1 cellular context compared by ENCODE assay signal in genomic region chr9:124506931-124507879, GRCh38.
A peak's percentile ranks its signal among the peaks of the same experiment; 100 is the strongest.
TF ChIP-seq lines count a peak whose summit lies in the region.

Gene NR5A1, minus strand, starts transcription at chr9:124507399. Its CDS starts 4,004 bp downstream, at chr9:124503395.

TF ChIP-seq in HepG2, 621 proteins besides CTCF, POLR2A, EP300 and RAD21 (continued from another document and continues in another):
- TF ChIP-seq, protein P1, sequence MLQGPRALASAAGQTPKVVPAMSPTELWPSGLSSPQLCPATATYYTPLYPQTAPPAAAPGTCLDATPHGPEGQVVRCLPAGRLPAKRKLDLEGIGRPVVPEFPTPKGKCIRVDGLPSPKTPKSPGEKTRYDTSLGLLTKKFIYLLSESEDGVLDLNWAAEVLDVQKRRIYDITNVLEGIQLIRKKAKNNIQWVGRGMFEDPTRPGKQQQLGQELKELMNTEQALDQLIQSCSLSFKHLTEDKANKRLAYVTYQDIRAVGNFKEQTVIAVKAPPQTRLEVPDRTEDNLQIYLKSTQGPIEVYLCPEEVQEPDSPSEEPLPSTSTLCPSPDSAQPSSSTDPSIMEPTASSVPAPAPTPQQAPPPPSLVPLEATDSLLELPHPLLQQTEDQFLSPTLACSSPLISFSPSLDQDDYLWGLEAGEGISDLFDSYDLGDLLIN (CRISPR knock-in tag; IDR thresholded peaks at IDR 0.05; ENCODE audit: borderline replicate concordance), result no peak
- TF ChIP-seq ZNF17 (CRISPR knock-in tag; IDR thresholded peaks at IDR 0.05) (no peak), ZMAT5 (CRISPR knock-in tag; IDR thresholded peaks at IDR 0.05; ENCODE audit: borderline replicate concordance, low read depth) (no peak), ZBTB38 (CRISPR knock-in tag; IDR thresholded peaks at IDR 0.05) (peak; percentile 96), BATF2 (CRISPR knock-in tag; IDR thresholded peaks at IDR 0.05) (0 out of 2 replicates have a peak, but pooled peaks have one; percentile 79), FOSL2 (CRISPR knock-in tag; IDR thresholded peaks at IDR 0.05) (peak; percentile 36), ZMYM2 (CRISPR knock-in tag; IDR thresholded peaks at IDR 0.05) (0 out of 2 replicates have a peak, but pooled peaks have one; percentile 30), ATF6 (CRISPR knock-in tag; conservative IDR thresholded peaks at IDR 0.05) (no peak), ZNF619 (CRISPR knock-in tag; IDR thresholded peaks at IDR 0.05) (no peak), GABPB1 (CRISPR knock-in tag; IDR thresholded peaks at IDR 0.05) (peak; percentile 85), ZNF331 (CRISPR knock-in tag; IDR thresholded peaks at IDR 0.05) (peak; percentile 75; the same call in 1 of the 2 replicates), FUBP1 (CRISPR knock-in tag; IDR thresholded peaks at IDR 0.05; ENCODE audit: borderline replicate concordance) (no peak; the same call in 1 of the 2 replicates), ZC3H4 (CRISPR knock-in tag; IDR thresholded peaks at IDR 0.05; ENCODE audit: borderline replicate concordance) (no peak; the same call in none of the 2 replicates), ZNF709 (CRISPR knock-in tag; IDR thresholded peaks at IDR 0.05) (peak; percentile 69), CAMTA2 (CRISPR knock-in tag; IDR thresholded peaks at IDR 0.05; ENCODE audit: borderline replicate concordance) (no peak), RORA (CRISPR knock-in tag; IDR thresholded peaks at IDR 0.05) (no peak), PLRG1 (conservative IDR thresholded peaks at IDR 0.05) (no peak), ZNF816 (CRISPR knock-in tag; IDR thresholded peaks at IDR 0.05; ENCODE audit: borderline replicate concordance) (no peak; the same call in 1 of the 2 replicates), ZNF747 (CRISPR knock-in tag; IDR thresholded peaks at IDR 0.05; ENCODE audit: borderline replicate concordance) (peak; percentile 46; the same call in 1 of the 2 replicates), ZSCAN21 (CRISPR knock-in tag; IDR thresholded peaks at IDR 0.05; ENCODE audit: borderline replicate concordance) (peak; percentile 60; the same call in 1 of the 2 replicates), XRCC5 (optimal IDR thresholded peaks at IDR 0.05; ENCODE audit: low read length) (peak; percentile 33), TCF7 (IDR thresholded peaks at IDR 0.05; ENCODE audit: low read depth) (no peak), ZNF83 (CRISPR knock-in tag; IDR thresholded peaks at IDR 0.05; ENCODE audit: borderline replicate concordance) (peak; percentile 89), ZNF652 (CRISPR knock-in tag; IDR thresholded peaks at IDR 0.05; ENCODE audit: borderline replicate concordance, low read depth) (no peak), ZNF766 (CRISPR knock-in tag; IDR thresholded peaks at IDR 0.05; ENCODE audit: borderline replicate concordance) (0 out of 2 replicates have a peak, but pooled peaks have one; percentile 19), HHEX (CRISPR knock-in tag; IDR thresholded peaks at IDR 0.05) (no peak), NCOA1 (CRISPR knock-in tag; IDR thresholded peaks at IDR 0.05) (no peak), IKZF4 (CRISPR knock-in tag; IDR thresholded peaks at IDR 0.05; ENCODE audit: borderline replicate concordance, low read depth, not compliant biosample characterization) (peak; percentile 77), MAZ (IDR thresholded peaks at IDR 0.05; ENCODE audit: borderline replicate concordance, low read depth, low read length) (no peak), MAZ (CRISPR knock-in tag; IDR thresholded peaks at IDR 0.05; ENCODE audit: low read depth) (0 out of 2 replicates have a peak, but pooled peaks have one; percentile 53), TOPORS (CRISPR knock-in tag; IDR thresholded peaks at IDR 0.05) (no peak; the same call in 1 of the 2 replicates), ZNF441 (CRISPR knock-in tag; IDR thresholded peaks at IDR 0.05; ENCODE audit: borderline replicate concordance) (no peak; the same call in 1 of the 2 replicates), KMT2B (CRISPR knock-in tag; IDR thresholded peaks at IDR 0.05) (peak; percentile 35; the same call in 1 of the 2 replicates), FOXM1 (CRISPR knock-in tag; IDR thresholded peaks at IDR 0.05) (no peak), ZNF326 (CRISPR knock-in tag; IDR thresholded peaks at IDR 0.05; ENCODE audit: borderline replicate concordance) (no peak), EED (CRISPR knock-in tag; IDR thresholded peaks at IDR 0.05) (no peak; the same call in 1 of the 2 replicates), NFIB (CRISPR knock-in tag; IDR thresholded peaks at IDR 0.05; ENCODE audit: borderline replicate concordance) (no peak), ZSCAN30 (CRISPR knock-in tag; IDR thresholded peaks at IDR 0.05) (no peak), ZNF234 (CRISPR knock-in tag; conservative IDR thresholded peaks at IDR 0.05) (no peak), SRF (IDR thresholded peaks at IDR 0.05; ENCODE audit: low read depth, low read length) (no peak), ZNF460 (CRISPR knock-in tag; IDR thresholded peaks at IDR 0.05; ENCODE audit: borderline replicate concordance) (no peak), NRL (CRISPR knock-in tag; IDR thresholded peaks at IDR 0.05; ENCODE audit: borderline replicate concordance) (peak; percentile 72), ZNF790 (CRISPR knock-in tag; IDR thresholded peaks at IDR 0.05; ENCODE audit: borderline replicate concordance) (no peak), BRCA1 (CRISPR knock-in tag; IDR thresholded peaks at IDR 0.05) (peak; percentile 83; the same call in 1 of the 2 replicates), FOSL1 (CRISPR knock-in tag; IDR thresholded peaks at IDR 0.05; ENCODE audit: borderline replicate concordance) (no peak), MED1 (CRISPR knock-in tag; IDR thresholded peaks at IDR 0.05) (peak; percentile 39), TP53 (CRISPR knock-in tag; conservative IDR thresholded peaks at IDR 0.05) (no peak), SP140L (CRISPR knock-in tag; IDR thresholded peaks at IDR 0.05; ENCODE audit: borderline replicate concordance) (no peak)
- TF ChIP-seq, protein P2, sequence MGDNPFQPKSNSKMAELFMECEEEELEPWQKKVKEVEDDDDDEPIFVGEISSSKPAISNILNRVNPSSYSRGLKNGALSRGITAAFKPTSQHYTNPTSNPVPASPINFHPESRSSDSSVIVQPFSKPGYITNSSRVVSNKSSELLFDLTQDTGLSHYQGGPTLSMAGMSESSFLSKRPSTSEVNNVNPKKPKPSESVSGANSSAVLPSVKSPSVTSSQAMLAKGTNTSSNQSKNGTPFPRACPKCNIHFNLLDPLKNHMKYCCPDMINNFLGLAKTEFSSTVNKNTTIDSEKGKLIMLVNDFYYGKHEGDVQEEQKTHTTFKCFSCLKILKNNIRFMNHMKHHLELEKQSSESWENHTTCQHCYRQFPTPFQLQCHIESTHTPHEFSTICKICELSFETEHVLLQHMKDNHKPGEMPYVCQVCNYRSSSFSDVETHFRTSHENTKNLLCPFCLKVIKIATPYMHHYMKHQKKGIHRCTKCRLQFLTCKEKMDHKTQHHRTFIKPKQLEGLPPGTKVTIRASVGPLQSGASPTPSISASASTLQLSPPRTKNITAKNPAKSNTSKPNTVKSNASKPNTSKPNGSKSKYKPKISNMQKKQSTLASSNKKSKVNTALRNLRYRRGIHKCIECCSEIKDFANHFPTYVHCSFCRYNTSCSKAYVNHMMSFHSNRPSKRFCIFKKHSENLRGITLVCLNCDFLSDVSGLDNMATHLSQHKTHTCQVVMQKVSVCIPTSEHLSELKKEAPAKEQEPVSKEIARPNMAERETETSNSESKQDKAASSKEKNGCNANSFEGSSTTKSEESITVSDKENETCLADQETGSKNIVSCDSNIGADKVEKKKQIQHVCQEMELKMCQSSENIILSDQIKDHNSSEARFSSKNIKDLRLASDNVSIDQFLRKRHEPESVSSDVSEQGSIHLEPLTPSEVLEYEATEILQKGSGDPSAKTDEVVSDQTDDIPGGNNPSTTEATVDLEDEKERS (CRISPR knock-in tag; IDR thresholded peaks at IDR 0.05), result peak; percentile 70
- TF ChIP-seq, protein P3, sequence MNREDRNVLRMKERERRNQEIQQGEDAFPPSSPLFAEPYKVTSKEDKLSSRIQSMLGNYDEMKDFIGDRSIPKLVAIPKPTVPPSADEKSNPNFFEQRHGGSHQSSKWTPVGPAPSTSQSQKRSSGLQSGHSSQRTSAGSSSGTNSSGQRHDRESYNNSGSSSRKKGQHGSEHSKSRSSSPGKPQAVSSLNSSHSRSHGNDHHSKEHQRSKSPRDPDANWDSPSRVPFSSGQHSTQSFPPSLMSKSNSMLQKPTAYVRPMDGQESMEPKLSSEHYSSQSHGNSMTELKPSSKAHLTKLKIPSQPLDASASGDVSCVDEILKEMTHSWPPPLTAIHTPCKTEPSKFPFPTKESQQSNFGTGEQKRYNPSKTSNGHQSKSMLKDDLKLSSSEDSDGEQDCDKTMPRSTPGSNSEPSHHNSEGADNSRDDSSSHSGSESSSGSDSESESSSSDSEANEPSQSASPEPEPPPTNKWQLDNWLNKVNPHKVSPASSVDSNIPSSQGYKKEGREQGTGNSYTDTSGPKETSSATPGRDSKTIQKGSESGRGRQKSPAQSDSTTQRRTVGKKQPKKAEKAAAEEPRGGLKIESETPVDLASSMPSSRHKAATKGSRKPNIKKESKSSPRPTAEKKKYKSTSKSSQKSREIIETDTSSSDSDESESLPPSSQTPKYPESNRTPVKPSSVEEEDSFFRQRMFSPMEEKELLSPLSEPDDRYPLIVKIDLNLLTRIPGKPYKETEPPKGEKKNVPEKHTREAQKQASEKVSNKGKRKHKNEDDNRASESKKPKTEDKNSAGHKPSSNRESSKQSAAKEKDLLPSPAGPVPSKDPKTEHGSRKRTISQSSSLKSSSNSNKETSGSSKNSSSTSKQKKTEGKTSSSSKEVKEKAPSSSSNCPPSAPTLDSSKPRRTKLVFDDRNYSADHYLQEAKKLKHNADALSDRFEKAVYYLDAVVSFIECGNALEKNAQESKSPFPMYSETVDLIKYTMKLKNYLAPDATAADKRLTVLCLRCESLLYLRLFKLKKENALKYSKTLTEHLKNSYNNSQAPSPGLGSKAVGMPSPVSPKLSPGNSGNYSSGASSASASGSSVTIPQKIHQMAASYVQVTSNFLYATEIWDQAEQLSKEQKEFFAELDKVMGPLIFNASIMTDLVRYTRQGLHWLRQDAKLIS (CRISPR knock-in tag; IDR thresholded peaks at IDR 0.05), result no peak
- TF ChIP-seq, protein P4, sequence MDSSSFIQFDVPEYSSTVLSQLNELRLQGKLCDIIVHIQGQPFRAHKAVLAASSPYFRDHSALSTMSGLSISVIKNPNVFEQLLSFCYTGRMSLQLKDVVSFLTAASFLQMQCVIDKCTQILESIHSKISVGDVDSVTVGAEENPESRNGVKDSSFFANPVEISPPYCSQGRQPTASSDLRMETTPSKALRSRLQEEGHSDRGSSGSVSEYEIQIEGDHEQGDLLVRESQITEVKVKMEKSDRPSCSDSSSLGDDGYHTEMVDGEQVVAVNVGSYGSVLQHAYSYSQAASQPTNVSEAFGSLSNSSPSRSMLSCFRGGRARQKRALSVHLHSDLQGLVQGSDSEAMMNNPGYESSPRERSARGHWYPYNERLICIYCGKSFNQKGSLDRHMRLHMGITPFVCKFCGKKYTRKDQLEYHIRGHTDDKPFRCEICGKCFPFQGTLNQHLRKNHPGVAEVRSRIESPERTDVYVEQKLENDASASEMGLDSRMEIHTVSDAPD (CRISPR knock-in tag; IDR thresholded peaks at IDR 0.05), result no peak
- TF ChIP-seq, protein P5, sequence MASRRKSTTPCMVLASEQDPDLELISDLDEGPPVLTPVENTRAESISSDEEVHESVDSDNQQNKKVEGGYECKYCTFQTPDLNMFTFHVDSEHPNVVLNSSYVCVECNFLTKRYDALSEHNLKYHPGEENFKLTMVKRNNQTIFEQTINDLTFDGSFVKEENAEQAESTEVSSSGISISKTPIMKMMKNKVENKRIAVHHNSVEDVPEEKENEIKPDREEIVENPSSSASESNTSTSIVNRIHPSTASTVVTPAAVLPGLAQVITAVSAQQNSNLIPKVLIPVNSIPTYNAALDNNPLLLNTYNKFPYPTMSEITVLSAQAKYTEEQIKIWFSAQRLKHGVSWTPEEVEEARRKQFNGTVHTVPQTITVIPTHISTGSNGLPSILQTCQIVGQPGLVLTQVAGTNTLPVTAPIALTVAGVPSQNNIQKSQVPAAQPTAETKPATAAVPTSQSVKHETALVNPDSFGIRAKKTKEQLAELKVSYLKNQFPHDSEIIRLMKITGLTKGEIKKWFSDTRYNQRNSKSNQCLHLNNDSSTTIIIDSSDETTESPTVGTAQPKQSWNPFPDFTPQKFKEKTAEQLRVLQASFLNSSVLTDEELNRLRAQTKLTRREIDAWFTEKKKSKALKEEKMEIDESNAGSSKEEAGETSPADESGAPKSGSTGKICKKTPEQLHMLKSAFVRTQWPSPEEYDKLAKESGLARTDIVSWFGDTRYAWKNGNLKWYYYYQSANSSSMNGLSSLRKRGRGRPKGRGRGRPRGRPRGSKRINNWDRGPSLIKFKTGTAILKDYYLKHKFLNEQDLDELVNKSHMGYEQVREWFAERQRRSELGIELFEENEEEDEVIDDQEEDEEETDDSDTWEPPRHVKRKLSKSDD (CRISPR knock-in tag; IDR thresholded peaks at IDR 0.05; ENCODE audit: low read depth), result 0 out of 2 replicates have a peak, but pooled peaks have one; percentile 64
